In the genomic region with DNA sequence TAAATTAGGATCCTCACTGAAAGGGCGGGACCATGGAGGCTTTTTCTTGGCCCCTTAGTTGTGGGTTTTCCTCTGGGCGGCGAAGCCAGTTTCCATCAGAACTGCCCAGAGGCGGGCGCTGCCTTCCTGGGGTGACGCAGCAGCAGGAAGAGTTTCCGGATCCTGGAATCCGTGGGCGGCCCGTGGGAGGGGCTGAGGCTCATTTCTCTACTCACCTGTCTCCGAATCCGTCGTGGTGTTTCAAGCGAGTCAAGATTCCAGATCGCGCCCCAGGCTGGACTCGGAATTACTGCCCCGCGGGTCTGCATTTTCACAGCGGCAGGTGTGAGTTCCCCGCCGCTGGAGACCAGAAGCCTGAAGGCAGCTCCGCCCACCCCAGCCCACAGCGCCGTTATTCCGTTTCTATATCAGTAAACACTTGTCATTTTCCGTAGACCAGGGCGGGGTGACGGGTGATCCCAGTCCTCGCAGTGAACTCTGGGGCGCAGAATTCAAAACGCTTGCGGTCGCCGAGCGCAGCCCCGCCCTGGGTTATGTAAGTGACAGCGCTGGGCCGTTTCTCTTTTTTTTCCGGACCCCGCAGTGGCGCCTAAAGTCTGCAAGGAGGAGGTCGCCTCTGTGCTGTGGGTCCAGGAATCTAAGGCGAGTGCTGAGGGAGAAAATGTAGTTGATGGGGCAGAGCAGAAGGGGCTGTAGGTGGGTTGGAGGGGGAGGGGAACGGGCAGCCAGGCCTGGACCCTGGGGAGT, we compare ENCODE assay signal across 8 cellular contexts. TPM values are rescaled to one million over a fixed set of nuclear protein-coding genes. Genes with fewer than 3 reads are reported as not detected.
DNase-seq lines count a peak whose midpoint lies in the region; ATAC-seq and TF ChIP-seq lines count a peak whose summit lies in the region.

No MANE protein-coding gene starts in this region.

- H3K27me3 Mint-ChIP-seq in activated T-helper 17 cell treated with anti-CD3 and anti-CD28 coated beads, Interleukin-2, amount 50 U/mL, for 72 hours: no peaks in the 10 kb centered on the region
- H3K27me3 Mint-ChIP-seq in nephron (ENCODE audit: low read depth): no peaks in the 10 kb centered on the region

- H3K36me3 Mint-ChIP-seq in activated T-helper 17 cell treated with anti-CD3 and anti-CD28 coated beads, Interleukin-2, amount 50 U/mL, for 72 hours (ENCODE audit: low read depth): peaks cover 13% of the 10 kb centered on the region
- H3K36me3 Mint-ChIP-seq in nephron (ENCODE audit: low read depth): no peaks in the 10 kb centered on the region

- no peaks in the 10 kb centered on the region for H3K9me2 ChIP-seq in GM23248 (ENCODE audit: insufficient read depth)

- whole genome bisulfite sequencing in GM23248 (ENCODE audit: low coverage in 1 of 2, low lambda C conversion rate in 2 of 2, missing lambda C conversion rate in 2 of 2), 2 experiments: 0 to 2% methylated on average over 44 of the region's 45 CpGs

- H3K4me2 ChIP-seq in GM23248 (ENCODE audit: unreplicated experiment): peak overlapping the region; percentile 85

- H3K27ac ChIP-seq in GM23248: peak overlapping the region; percentile 78

- no peaks in the 10 kb centered on the region for H3K79me2 ChIP-seq in GM23248 (ENCODE audit: insufficient read depth)

- peaks cover 6% of the 10 kb centered on the region; the same call in 1 of the 2 replicates for H3F3A ChIP-seq in GM23248 (ENCODE audit: insufficient read depth)

- H3K27me3 ChIP-seq in GM23248 (replicated peaks; ENCODE audit: insufficient read depth): no peaks in the 10 kb centered on the region

- H3K4me3 ChIP-seq in GM23248: peak overlapping the region; percentile 82
- peak overlapping the region; percentile 75 for H3K4me3 ChIP-seq in fibroblast of pulmonary artery (replicated peaks; ENCODE audit: low read depth, low read length)

- in situ Hi-C loops in GM23248 (cut with MboI): no loop called here

- H4K20me1 ChIP-seq in GM23248 (ENCODE audit: insufficient read depth): no peaks in the 10 kb centered on the region

- peak overlapping the region; percentile 90 for H2AFZ ChIP-seq in GM23248

- peaks cover 19% of the 10 kb centered on the region for H3K4me1 Mint-ChIP-seq in activated T-helper 17 cell treated with anti-CD3 and anti-CD28 coated beads, Interleukin-2, amount 50 U/mL, for 72 hours
- peaks cover 5% of the 10 kb centered on the region for H3K4me1 Mint-ChIP-seq in nephron

- no peaks in the 10 kb centered on the region for H3K36me3 ChIP-seq in GM23248 (ENCODE audit: low read depth)

- no peak for TF ChIP-seq CTCF in fibroblast of pulmonary artery (IDR thresholded peaks at IDR 0.05; ENCODE audit: low read length, missing control alignments)
- TF ChIP-seq CTCF in nephron (IDR thresholded peaks at IDR 0.05; ENCODE audit: unreplicated experiment in 3 of 3): no peak

- H3K4me3 Mint-ChIP-seq in activated T-helper 17 cell treated with anti-CD3 and anti-CD28 coated beads, Interleukin-2, amount 50 U/mL, for 72 hours: peak overlapping the region; percentile 74
- H3K4me3 Mint-ChIP-seq in nephron: peak overlapping the region; percentile 78 to 84 (median 83)

- peak; percentile 75 for ATAC-seq in activated T-helper 17 cell treated with anti-CD3 and anti-CD28 coated beads, Interleukin-2, amount 50 U/mL, for 72 hours (replicated peaks)
- peak; percentile 78 for ATAC-seq in stimulated activated naive CD8-positive, alpha-beta T cell treated with anti-CD3 and anti-CD28 coated beads, Interleukin-15, Interleukin-2, amounts not matched to agents 100 U/mL and 50 U/mL, for 24 hours

- H3K9me3 ChIP-seq in GM23248 (ENCODE audit: low read depth): no peaks in the 10 kb centered on the region

- no peaks in the 10 kb centered on the region for H3K9me3 Mint-ChIP-seq in activated T-helper 17 cell treated with anti-CD3 and anti-CD28 coated beads, Interleukin-2, amount 50 U/mL, for 72 hours
- peaks cover 3% of the 10 kb centered on the region for H3K9me3 Mint-ChIP-seq in nephron

- H3K27ac Mint-ChIP-seq in activated T-helper 17 cell treated with anti-CD3 and anti-CD28 coated beads, Interleukin-2, amount 50 U/mL, for 72 hours: peak overlapping the region; percentile 55
- H3K27ac Mint-ChIP-seq in nephron: peak overlapping the region; percentile 50 to 80 (median 73)

- peaks cover 3% of the 10 kb centered on the region; the same call in 1 of the 2 replicates for H3K4me1 ChIP-seq in GM23248 (ENCODE audit: insufficient read depth)

- H3K9ac ChIP-seq in GM23248: peak overlapping the region; percentile 87

- DNase-seq in DMS79 (lab: John Stamatoyannopoulos, UW): peak; percentile 58
- peak; percentile 91 for DNase-seq in GM23248
- peak; percentile 89 to 91 for DNase-seq in Kasumi-1 (lab: John Stamatoyannopoulos, UW)
- peak; percentile 96 for DNase-seq in RPMI8226
- peak; percentile 69 for DNase-seq in fibroblast of pulmonary artery (ENCODE audit: low read depth)
- DNase-seq in stimulated activated naive CD8-positive, alpha-beta T cell treated with anti-CD3 and anti-CD28 coated beads, Interleukin-15, Interleukin-2, amounts not matched to agents 100 U/mL and 50 U/mL, for 24 hours: peak; percentile 91

RNA-seq across cellular contexts. Expression of gene POU5F1, which starts 27.2 kb away (rescaled TPM):
- total RNA-seq in GM23248 (2014; rRNA removed; shearing (Covaris generic)): 0.22 TPM in 1 of 2 replicates, not detected in the other
- 0.61 and 0.88 TPM in 2 replicates for polyA plus RNA-seq in GM23248 (2016; fragmentation: Nextera tagmentation; extraction: Ambion mirVana)
- under 1 TPM in 1 of 2 donors, not detected in 1; 0.16 TPM for total RNA-seq in activated T-helper 17 cell treated with anti-CD3 and anti-CD28 coated beads, Interleukin-2, amount 50 U/mL, for 72 hours

RNA-seq across cellular contexts. Expression of gene TCF19, which starts 39.3 kb away (rescaled TPM):
- total RNA-seq in GM23248 (2014; rRNA removed; shearing (Covaris generic)): 21.6 and 28.4 TPM in 2 replicates
- polyA plus RNA-seq in GM23248 (2016; fragmentation: Nextera tagmentation; extraction: Ambion mirVana): 18.3 and 19.9 TPM in 2 replicates
- total RNA-seq in activated T-helper 17 cell treated with anti-CD3 and anti-CD28 coated beads, Interleukin-2, amount 50 U/mL, for 72 hours: 100 to 1,000 TPM in 1 of 2 donors, 10 to 100 TPM in 1; 91.1 to 125 TPM

RNA-seq across cellular contexts. Expression of gene CCHCR1, which starts 40.1 kb away (rescaled TPM):
- total RNA-seq in GM23248 (2014; rRNA removed; shearing (Covaris generic)): 13.5 and 14.3 TPM in 2 replicates
- 10.8 and 13.2 TPM in 2 replicates for polyA plus RNA-seq in GM23248 (2016; fragmentation: Nextera tagmentation; extraction: Ambion mirVana)
- total RNA-seq in activated T-helper 17 cell treated with anti-CD3 and anti-CD28 coated beads, Interleukin-2, amount 50 U/mL, for 72 hours: 10 to 100 TPM; 52.4 to 85.5 TPM

RNA-seq across cellular contexts. Expression of gene PSORS1C2, which starts 58.9 kb away (rescaled TPM):
- total RNA-seq in GM23248 (2014; rRNA removed; shearing (Covaris generic)): not detected in 2 replicates
- polyA plus RNA-seq in GM23248 (2016; fragmentation: Nextera tagmentation; extraction: Ambion mirVana): 0.16 TPM in 1 of 2 replicates, not detected in the other
- total RNA-seq in activated T-helper 17 cell treated with anti-CD3 and anti-CD28 coated beads, Interleukin-2, amount 50 U/mL, for 72 hours: not detected

Comparison
In these comparisons a context has a peak if more than half of its experiments do, and no peak if none do; other contexts are left out.
1. Peak in every context shown above with its lines: DNase-seq, ATAC-seq, H3K4me3 ChIP-seq and H3K27ac ChIP-seq.